Comparison of ENCODE assay signal across 9 cellular contexts in the genomic region with DNA sequence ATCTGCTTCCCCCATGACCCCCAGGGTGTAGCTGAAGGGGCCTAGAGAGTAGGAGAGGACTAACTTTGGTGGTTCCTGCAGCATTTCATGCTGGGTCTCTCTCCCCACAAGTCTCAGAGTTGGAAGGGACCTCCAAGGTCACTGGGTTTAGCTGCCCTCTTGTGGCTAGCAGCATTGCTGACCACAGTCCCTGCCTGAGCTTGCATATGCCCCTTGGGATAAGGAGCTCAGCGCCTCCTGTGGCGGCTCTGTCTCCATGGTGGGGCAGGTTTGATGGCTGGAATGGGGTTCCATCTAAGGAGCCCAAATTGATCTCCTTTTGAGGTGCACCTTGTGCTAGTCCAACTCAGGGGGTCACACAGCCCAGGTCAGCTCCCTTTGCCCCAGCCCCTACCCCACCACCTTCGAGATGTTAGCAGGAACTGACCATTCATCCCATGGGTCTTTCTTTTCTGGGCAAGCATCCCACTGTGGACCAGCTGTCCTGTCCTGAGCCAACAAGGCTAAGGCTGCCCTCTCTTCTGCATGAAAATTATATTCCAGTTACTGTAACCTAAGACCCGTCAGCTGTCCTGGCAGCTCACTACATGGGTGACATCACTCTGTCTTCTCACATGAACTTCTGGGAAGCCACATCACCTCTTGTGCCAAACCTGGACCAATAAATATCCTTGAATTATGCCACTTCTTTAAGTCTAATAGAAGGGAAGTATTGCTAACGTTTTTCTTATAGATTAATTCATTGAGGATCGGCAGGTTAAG.
DNase-seq lines count a peak whose midpoint lies in the region; ATAC-seq and TF ChIP-seq lines count a peak whose summit lies in the region.
"Had no signal": no experiment of that assay in that cellular context is flagged by ENCODE, and none has a peak within 500 bp of the region (broad histone marks: within the 10 kb centered on the region; RNA-seq: fewer than 3 reads in every experiment).

No MANE protein-coding gene starts in this region.

- no peaks in the 10 kb centered on the region for H3K27me3 ChIP-seq in left lung
- no peaks in the 10 kb centered on the region for H3K27me3 ChIP-seq in Karpas-422 (ENCODE audit: low read length)

- H2AFZ ChIP-seq in Karpas-422 (ENCODE audit: low read length): no peak overlapping the region

- H3K9me3 ChIP-seq in left lung (no peaks in the 10 kb centered on the region), Karpas-422 (ENCODE audit: low read length) (no peaks in the 10 kb centered on the region)

- H3K9ac ChIP-seq in Karpas-422 (ENCODE audit: low read length): no peak overlapping the region

- peak; percentile 49 for DNase-seq in Ammon's horn (ENCODE audit: low spot score)
- DNase-seq in HuH-7 (ENCODE audit: low spot score): peak; percentile 79
- DNase-seq in amniotic epithelial cell (ENCODE audit: low read depth): peak; percentile 68
- DNase-seq in left lung: no peak
- no peak for DNase-seq in Karpas-422
- no peak for DNase-seq in cortex of kidney (lab: John Stamatoyannopoulos, UW)
- DNase-seq: NCI-H510A treated with DMSO at 0.1 percent for 48 hours had no signal

- intact Hi-C loops in left lung (cut with DNase I): no loop called here

- H3K27ac ChIP-seq in left lung: no peak overlapping the region
- H3K27ac ChIP-seq in Karpas-422 (ENCODE audit: low read length): no peak overlapping the region

- H3K79me2 ChIP-seq in Karpas-422 (ENCODE audit: low read length): no peaks in the 10 kb centered on the region

- no peaks in the 10 kb centered on the region for H4K20me1 ChIP-seq in Karpas-422 (ENCODE audit: insufficient read depth, low read depth, low read length)

- H3K4me3 ChIP-seq in left lung: no peak overlapping the region
- no peak overlapping the region for H3K4me3 ChIP-seq in Karpas-422 (ENCODE audit: low read length)

- ATAC-seq in left lung: peak; percentile 46
- ATAC-seq in HG03097 (IDR thresholded peaks at IDR 0.05; ENCODE audit: low FRiP score, unreplicated experiment): no peak
- no peak for ATAC-seq in GM18519 (IDR thresholded peaks at IDR 0.05; ENCODE audit: low FRiP score, unreplicated experiment)

- no peaks in the 10 kb centered on the region for H3K4me1 ChIP-seq in left lung
- H3K4me1 ChIP-seq in Karpas-422 (ENCODE audit: low read length): no peaks in the 10 kb centered on the region

- H3K36me3 ChIP-seq in left lung (no peaks in the 10 kb centered on the region), Karpas-422 (ENCODE audit: insufficient read depth, low read length) (no peaks in the 10 kb centered on the region)

- TF ChIP-seq CTCF in left lung (IDR thresholded peaks at IDR 0.05): peak; percentile 23 to 32

- H3K4me2 ChIP-seq in Karpas-422 (ENCODE audit: low read depth, low read length, poor library complexity, severe bottlenecking): no peak overlapping the region

- H3K9me2 ChIP-seq in Karpas-422 (replicated peaks; ENCODE audit: insufficient read depth, low read length): no peaks in the 10 kb centered on the region

Comparison
In these comparisons a context has a peak if more than half of its experiments do, and no peak if none do; other contexts are left out.
1. DNase-seq: peak in Ammon's horn (single experiment), HuH-7 (single experiment) and amniotic epithelial cell (single experiment); none in left lung (0 of 2), Karpas-422 (single experiment) and cortex of kidney (single experiment).